8 cellular contexts compared by ENCODE assay signal in genomic region chr4:105140684-105141490, GRCh38. TPM values are rescaled to one million over a fixed set of nuclear protein-coding genes. Genes with fewer than 3 reads are reported as not detected.
DNase-seq lines count a peak whose midpoint lies in the region; ATAC-seq and TF ChIP-seq lines count a peak whose summit lies in the region.

No MANE protein-coding gene starts in this region.

- no peak overlapping the region for H2BK5ac ChIP-seq in mesenchymal stem cell (ENCODE audit: low read depth, low read length, poor library complexity, severe bottlenecking)

- no peak overlapping the region for H3K18ac ChIP-seq in mesenchymal stem cell (ENCODE audit: low read depth in 1 of 2, low read length in 2 of 2)

- DNase-seq in BJ (ENCODE audit: low read depth) (no peak), SW480 (ENCODE audit: low spot score) (peak; percentile 11), coronary artery (ENCODE audit: low spot score) (no peak), mesenchymal stem cell (peak; percentile 37), aorta (no peak), islet precursor cell (no peak), vagina (ENCODE audit: extremely low spot score in 2 of 2) (no peak)

- no peak overlapping the region for H2AK5ac ChIP-seq in mesenchymal stem cell (ENCODE audit: low read length, severe bottlenecking)

- intact Hi-C loops in aorta (cut with DNase I) (loop anchor here (1.0 to 10.0 kb wide), 4 partner anchors 104 to 574 kb away; no protein-coding TSS in a partner anchor), vagina (cut with DNase I) (no loop called here)

- TF ChIP-seq CTCF in BJ (IDR thresholded peaks at IDR 0.05; ENCODE audit: insufficient read depth, low read depth, low read length): peak; percentile 76
- peak; percentile 40 for TF ChIP-seq CTCF in coronary artery (IDR thresholded peaks at IDR 0.05)
- TF ChIP-seq CTCF in vagina (IDR thresholded peaks at IDR 0.05): no peak

- H2BK12ac ChIP-seq in mesenchymal stem cell (ENCODE audit: low read length in 2 of 2): no peak overlapping the region

- H3K4me1 ChIP-seq in mesenchymal stem cell (ENCODE audit: control insufficient read depth, insufficient read depth, low read depth, low read length) (peaks cover under 1% of the 10 kb centered on the region), aorta (ENCODE audit: control insufficient read depth in 1 of 2, insufficient read depth in 2 of 2, low read length in 2 of 2) (no peaks in the 10 kb centered on the region), vagina (no peaks in the 10 kb centered on the region)

- no peaks in the 10 kb centered on the region for H3K79me1 ChIP-seq in mesenchymal stem cell (replicated peaks; ENCODE audit: low read length, poor library complexity, severe bottlenecking)

- H3K27ac ChIP-seq in coronary artery (no peak overlapping the region), mesenchymal stem cell (ENCODE audit: low read length, poor library complexity, severe bottlenecking) (no peak overlapping the region), aorta (ENCODE audit: low read depth in 1 of 2, low read length in 2 of 2) (no peak overlapping the region), vagina (no peak overlapping the region)

- no peak overlapping the region for H2BK15ac ChIP-seq in mesenchymal stem cell (ENCODE audit: low read depth, poor library complexity, severe bottlenecking)

- no peaks in the 10 kb centered on the region for H3K9me3 ChIP-seq in mesenchymal stem cell (ENCODE audit: control insufficient read depth, low read length)
- H3K9me3 ChIP-seq in aorta (ENCODE audit: control insufficient read depth, low read length): no peaks in the 10 kb centered on the region
- no peaks in the 10 kb centered on the region for H3K9me3 ChIP-seq in vagina

- H3K4me2 ChIP-seq in mesenchymal stem cell (ENCODE audit: low read length, poor library complexity, severe bottlenecking): no peak overlapping the region

- no peak overlapping the region for H2BK120ac ChIP-seq in mesenchymal stem cell (ENCODE audit: low read depth, low read length)

- no peak overlapping the region for H3K4ac ChIP-seq in mesenchymal stem cell (ENCODE audit: low read depth in 1 of 2, low read length in 2 of 2)

- no peak overlapping the region for H3K14ac ChIP-seq in mesenchymal stem cell (ENCODE audit: low read length in 2 of 2)

- H3K23ac ChIP-seq in mesenchymal stem cell (ENCODE audit: low read length in 2 of 2): no peak overlapping the region

- no peak overlapping the region for H2AFZ ChIP-seq in mesenchymal stem cell (ENCODE audit: low read depth, low read length)

- POLR2A ChIA-PET in BJ (lab: Charles Lee): no interaction called here

- H3K36me3 ChIP-seq in BJ (ENCODE audit: control insufficient read depth, insufficient read depth, low read length): no peaks in the 10 kb centered on the region
- no peaks in the 10 kb centered on the region for H3K36me3 ChIP-seq in mesenchymal stem cell (ENCODE audit: control insufficient read depth in 1 of 2, insufficient read depth in 2 of 2, low read depth in 1 of 2, low read length in 2 of 2)
- H3K36me3 ChIP-seq in aorta (ENCODE audit: control insufficient read depth in 1 of 2, insufficient read depth in 2 of 2, low read length in 1 of 2): no peaks in the 10 kb centered on the region
- no peaks in the 10 kb centered on the region for H3K36me3 ChIP-seq in vagina

- no peaks in the 10 kb centered on the region for H3K27me3 ChIP-seq in BJ (ENCODE audit: control insufficient read depth, insufficient read depth, low read length)
- H3K27me3 ChIP-seq in mesenchymal stem cell (ENCODE audit: control insufficient read depth in 1 of 2, insufficient read depth in 1 of 2, low read length in 2 of 2): no peaks in the 10 kb centered on the region
- no peaks in the 10 kb centered on the region for H3K27me3 ChIP-seq in aorta (ENCODE audit: control insufficient read depth in 1 of 2, insufficient read depth in 2 of 2, low read length in 1 of 2)
- H3K27me3 ChIP-seq in vagina: no peaks in the 10 kb centered on the region

- CTCF ChIA-PET in BJ (lab: Yijun Ruan, JAX): interaction anchor here (0.5 to 3.0 kb wide), 13 partner anchors 12 to 333 kb away, joined by 3 to 21 read pairs (median 4); partner anchors contain the start of gene PPA2

- H4K91ac ChIP-seq in mesenchymal stem cell (ENCODE audit: low read length): no peak overlapping the region

- TF ChIP-seq POLR2A in vagina (IDR thresholded peaks at IDR 0.05): no peak

- 6% methylated on average over 4 of the region's 7 CpGs for WGBS in mesenchymal stem cell
- WGBS in aorta, 2 donors: 14 to 15% methylated on average over 7 of the region's 7 CpGs

- H4K8ac ChIP-seq in mesenchymal stem cell (ENCODE audit: low read length): no peak overlapping the region

- no peak overlapping the region for H3K9ac ChIP-seq in mesenchymal stem cell (ENCODE audit: low read length)

- H3K4me3 ChIP-seq in BJ (ENCODE audit: low read depth, low read length) (no peak overlapping the region), coronary artery (no peak overlapping the region), mesenchymal stem cell (ENCODE audit: insufficient read depth in 1 of 2, low read depth in 1 of 2, low read length in 2 of 2) (no peak overlapping the region), aorta (ENCODE audit: low read length in 2 of 2) (no peak overlapping the region), vagina (no peak overlapping the region)

- ATAC-seq in GM19351 (IDR thresholded peaks at IDR 0.05; ENCODE audit: unreplicated experiment) (peak; percentile 48), aorta (ENCODE audit: low FRiP score) (peak; percentile 42)

RNA-seq across cellular contexts. Expression of gene TET2, which starts 5.8 kb away (rescaled TPM):
- polyA plus RNA-seq in BJ (2011; rRNA removed): 6.9 and 9.6 TPM in 2 replicates
- polyA minus RNA-seq in BJ (2011; rRNA and poly(A)+ RNA removed): 16.7 and 20.3 TPM in 2 replicates
- 4.8 TPM for polyA plus RNA-seq in mesenchymal stem cell (2013, experiment 1 of 2)
- polyA plus RNA-seq in mesenchymal stem cell (2013, experiment 2 of 2): 4.6 TPM
- 10 to 100 TPM; 40.3 to 40.9 TPM for total RNA-seq in aorta
- polyA plus RNA-seq in aorta: 1 to 10 TPM; 2.0 to 3.2 TPM
- 31.9 TPM for total RNA-seq in vagina

Comparison
In these comparisons a context has a peak if more than half of its experiments do, and no peak if none do; other contexts are left out.
1. DNase-seq: peak in SW480 (single experiment) and mesenchymal stem cell (single experiment); none in BJ (single experiment), coronary artery (single experiment), aorta (0 of 2), islet precursor cell (single experiment) and vagina (0 of 2).
2. CTCF ChIP-seq: peak in BJ (single experiment) and coronary artery (single experiment); none in vagina (0 of 3).